Comparison of ENCODE assay signal across 23 cellular contexts in genomic region chr14:83714141-83714540, GRCh38.
DNase-seq lines count a peak whose midpoint lies in the region; TF ChIP-seq lines count a peak whose summit lies in the region.
"Had no signal": no experiment of that assay in that cellular context is flagged by ENCODE, and none has a peak within 500 bp of the region (broad histone marks: within the 10 kb centered on the region; RNA-seq: fewer than 3 reads in every experiment).

No MANE protein-coding gene starts in this region.

- H2AFZ ChIP-seq in smooth muscle cell (ENCODE audit: low read depth) = no peak overlapping the region

- no peaks in the 10 kb centered on the region for H4K20me1 ChIP-seq in smooth muscle cell (ENCODE audit: low read depth)
- H4K20me1 ChIP-seq: BLaER1 had no signal

- H3K4me2 ChIP-seq in smooth muscle cell = peak overlapping the region; percentile 43
- H3K4me2 ChIP-seq: A549, BLaER1 had no signal

- TF ChIP-seq CTCF in fibroblast of villous mesenchyme (IDR thresholded peaks at IDR 0.05; ENCODE audit: insufficient read depth, low read depth, low read length) (no peak), smooth muscle cell (IDR thresholded peaks at IDR 0.05; ENCODE audit: borderline replicate concordance, insufficient read depth, poor library complexity, severe bottlenecking) (no peak)

- H3K4me3 ChIP-seq in fibroblast of villous mesenchyme (ENCODE audit: low read depth, low read length) (no peak overlapping the region), smooth muscle cell (no peak overlapping the region)
- H3K4me3 ChIP-seq: A549, BLaER1, GM12878 had no signal

- H3K27me3 ChIP-seq in smooth muscle cell (ENCODE audit: low read depth) = no peaks in the 10 kb centered on the region
- H3K27me3 ChIP-seq: BE2C, BLaER1 had no signal

- no peaks in the 10 kb centered on the region for H3K79me2 ChIP-seq in smooth muscle cell (ENCODE audit: low read depth)

- H3F3A ChIP-seq in smooth muscle cell (ENCODE audit: low read depth) = peaks cover 8% of the 10 kb centered on the region

- H3K9me3 ChIP-seq in smooth muscle cell (replicated peaks; ENCODE audit: low read depth) = no peaks in the 10 kb centered on the region
- H3K9me3 ChIP-seq: A549, BE2C, BLaER1 had no signal

- DNase-seq in NCI-H2171 treated with DMSO at 0.1 percent for 48 hours (lab: John Stamatoyannopoulos, UW) (peak; percentile 46), NCI-H2171 (lab: John Stamatoyannopoulos, UW) (no peak), fibroblast of villous mesenchyme (ENCODE audit: low read depth) (peak; percentile 73), smooth muscle cell (lab: John Stamatoyannopoulos, UW; ENCODE audit: unreplicated experiment) (no peak), NCI-H2029 treated with DMSO at 0.1 percent for 48 hours (lab: John Stamatoyannopoulos, UW) (no peak), AG08396 (ENCODE audit: low spot score) (no peak)
- DNase-seq: BE2C; C1 segment of cervical spinal cord; CD4-positive, alpha-beta memory T cell; CD4-positive, CD25-positive, alpha-beta regulatory T cell; CD8-positive, alpha-beta memory T cell; COR-L47; DMS 273 treated with DMSO at 0.1 percent for 48 hours; DMS153; DMS53; DMS79; DND-41; EL; GDM1 had no signal

- H3K9ac ChIP-seq in smooth muscle cell (ENCODE audit: low read depth) = no peak overlapping the region
- H3K9ac ChIP-seq: BLaER1 had no signal

- no peak overlapping the region for H3K27ac ChIP-seq in smooth muscle cell (ENCODE audit: low read depth)
- H3K27ac ChIP-seq: 22Rv1, A549, BLaER1 had no signal

- no peaks in the 10 kb centered on the region for H3K36me3 ChIP-seq in smooth muscle cell (ENCODE audit: low read depth)
- H3K36me3 ChIP-seq: BE2C, BLaER1 had no signal

- no peaks in the 10 kb centered on the region for H3K4me1 ChIP-seq in smooth muscle cell (ENCODE audit: low read depth)
- H3K4me1 ChIP-seq: A549, BE2C, BLaER1 had no signal

Comparison
In these comparisons a context has a peak if more than half of its experiments do, and no peak if none do; other contexts are left out.
1. DNase-seq: peak in NCI-H2171 treated with DMSO at 0.1 percent for 48 hours (single experiment) and fibroblast of villous mesenchyme (single experiment); none in NCI-H2171 (single experiment), smooth muscle cell (single experiment), NCI-H2029 treated with DMSO at 0.1 percent for 48 hours (single experiment) and AG08396 (single experiment).